In genomic region chr15:62492900-62493299, GRCh38 we compare ENCODE assay signal across 20 cellular contexts.
"Had no signal": no experiment of that assay in that cellular context is flagged by ENCODE, and none has a peak within 500 bp of the region (broad histone marks: within the 10 kb centered on the region; RNA-seq: fewer than 3 reads in every experiment).

No MANE protein-coding gene starts in this region.

- H3K4me1 ChIP-seq: prostate gland, right lobe of liver, testis had no signal

- H3K36me3 ChIP-seq: left lung, prostate gland, right lobe of liver had no signal

- H3K9me3 Mint-ChIP-seq: activated naive CD4-positive, alpha-beta T cell treated with anti-CD3 and anti-CD28 coated beads for 36 hours; activated naive CD8-positive, alpha-beta T cell treated with anti-CD3 and anti-CD28 coated beads, Interleukin-2, amount 50 U/mL, for 24 hours; activated T-helper 17 cell treated with anti-CD3 and anti-CD28 coated beads, Interleukin-2, amount 50 U/mL, for 72 hours; dendritic cell treated with granulocyte-macrophage colony-stimulating factor and Interleukin-4, amounts not matched to agents 40 ng/mL and 50 ng/mL, for 4 days; effector memory CD8-positive, alpha-beta T cell; memory B cell; natural killer cell treated with Interleukin-12 subunit alpha and Interleukin-12 subunit beta and Interleukin-15 and Interleukin-18, amount 100 ng/mL, for 72 hours; stimulated activated naive CD8-positive, alpha-beta T cell treated with anti-CD3 and anti-CD28 coated beads, Interleukin-15, Interleukin-2, amounts not matched to agents 100 ng/mL and 50 ng/mL, for 24 hours had no signal

- H3K27ac Mint-ChIP-seq: activated naive CD4-positive, alpha-beta T cell treated with anti-CD3 and anti-CD28 coated beads for 36 hours; activated naive CD8-positive, alpha-beta T cell treated with anti-CD3 and anti-CD28 coated beads, Interleukin-2, amount 50 U/mL, for 24 hours; activated T-helper 17 cell treated with anti-CD3 and anti-CD28 coated beads, Interleukin-2, amount 50 U/mL, for 72 hours; dendritic cell treated with granulocyte-macrophage colony-stimulating factor and Interleukin-4, amounts not matched to agents 40 ng/mL and 50 ng/mL, for 4 days; effector memory CD8-positive, alpha-beta T cell; memory B cell; natural killer cell treated with Interleukin-12 subunit alpha and Interleukin-12 subunit beta and Interleukin-15 and Interleukin-18, amount 100 ng/mL, for 72 hours; stimulated activated naive CD8-positive, alpha-beta T cell treated with anti-CD3 and anti-CD28 coated beads, Interleukin-15, Interleukin-2, amounts not matched to agents 100 ng/mL and 50 ng/mL, for 24 hours had no signal

- H3K36me3 Mint-ChIP-seq: memory B cell; natural killer cell treated with Interleukin-12 subunit alpha and Interleukin-12 subunit beta and Interleukin-15 and Interleukin-18, amount 100 ng/mL, for 72 hours had no signal

- DNase-seq: activated CD4-positive, alpha-beta T cell treated with anti-CD3 and anti-CD28 coated beads, Interleukin-2, amount 50 U/mL, for 4 hours; activated CD4-positive, CD25-positive, alpha-beta regulatory T cell treated with anti-CD3 and anti-CD28 coated beads, Interleukin-2, amount 50 U/mL, for 72 hours; activated naive CD4-positive, alpha-beta T cell treated with anti-CD3 and anti-CD28 coated beads for 36 hours; activated naive CD8-positive, alpha-beta T cell treated with anti-CD3 and anti-CD28 coated beads, Interleukin-2, amount 50 U/mL, for 24 hours; aorta; cerebellar nuclear complex; effector memory CD8-positive, alpha-beta T cell; islet precursor cell; left lung; right lobe of liver; T-helper 1 cell; T1000; testis had no signal

- H3K4me2 ChIP-seq: hepatocyte had no signal

- H2AFZ ChIP-seq: hepatocyte had no signal

- H3K27me3 Mint-ChIP-seq: dendritic cell treated with granulocyte-macrophage colony-stimulating factor and Interleukin-4, amounts not matched to agents 40 ng/mL and 50 ng/mL, for 4 days had no signal

- H3K9me3 ChIP-seq: left lung, prostate gland, right lobe of liver, testis had no signal

- H3K4me3 ChIP-seq: hepatocyte, left lung, prostate gland, right lobe of liver, testis had no signal

- H3K27me3 ChIP-seq: hepatocyte, left lung, right lobe of liver, testis had no signal

- H3K27ac ChIP-seq: hepatocyte, left lung, prostate gland, right lobe of liver, testis had no signal

- ATAC-seq: activated naive CD8-positive, alpha-beta T cell treated with anti-CD3 and anti-CD28 coated beads, Interleukin-2, amount 50 U/mL, for 24 hours; activated T-helper 17 cell treated with anti-CD3 and anti-CD28 coated beads, Interleukin-2, amount 50 U/mL, for 72 hours; effector memory CD8-positive, alpha-beta T cell; left lung; natural killer cell treated with Interleukin-12 subunit alpha and Interleukin-12 subunit beta and Interleukin-15 and Interleukin-18, amount 100 ng/mL, for 72 hours; right lobe of liver had no signal

- H3K4me3 Mint-ChIP-seq: activated naive CD4-positive, alpha-beta T cell treated with anti-CD3 and anti-CD28 coated beads for 36 hours; activated naive CD8-positive, alpha-beta T cell treated with anti-CD3 and anti-CD28 coated beads, Interleukin-2, amount 50 U/mL, for 24 hours; activated T-helper 17 cell treated with anti-CD3 and anti-CD28 coated beads, Interleukin-2, amount 50 U/mL, for 72 hours; dendritic cell treated with granulocyte-macrophage colony-stimulating factor and Interleukin-4, amounts not matched to agents 40 ng/mL and 50 ng/mL, for 4 days; effector memory CD8-positive, alpha-beta T cell; memory B cell; natural killer cell treated with Interleukin-12 subunit alpha and Interleukin-12 subunit beta and Interleukin-15 and Interleukin-18, amount 100 ng/mL, for 72 hours; stimulated activated naive CD8-positive, alpha-beta T cell treated with anti-CD3 and anti-CD28 coated beads, Interleukin-15, Interleukin-2, amounts not matched to agents 100 ng/mL and 50 ng/mL, for 24 hours had no signal

- H3K4me1 Mint-ChIP-seq: activated naive CD8-positive, alpha-beta T cell treated with anti-CD3 and anti-CD28 coated beads, Interleukin-2, amount 50 U/mL, for 24 hours; activated T-helper 17 cell treated with anti-CD3 and anti-CD28 coated beads, Interleukin-2, amount 50 U/mL, for 72 hours; memory B cell had no signal
